Comparison of ENCODE assay signal across 6 cellular contexts in genomic region chr3:50355829-50356552, GRCh38. TPM values are rescaled to one million over a fixed set of nuclear protein-coding genes. Genes with fewer than 3 reads are reported as not detected.
A peak's percentile ranks its signal among the peaks of the same experiment; 100 is the strongest.
DNase-seq lines count a peak whose midpoint lies in the region; FAIRE-seq and TF ChIP-seq lines count a peak whose summit lies in the region.

No MANE protein-coding gene starts in this region.

- no peak for TF ChIP-seq CTCF in HFF-Myc (IDR thresholded peaks at IDR 0.05; ENCODE audit: low read depth, low read length, missing control alignments)
- no peak for TF ChIP-seq CTCF in astrocyte (IDR thresholded peaks at IDR 0.05; ENCODE audit: insufficient read depth, low read depth, low read length)

- DNase-seq in HFF-Myc (ENCODE audit: extremely low read depth, low read depth) (no peak), astrocyte (ENCODE audit: low read depth) (no peak), NCI-H510A treated with DMSO at 0.1 percent for 48 hours (lab: John Stamatoyannopoulos, UW) (no peak), globus pallidus (ENCODE audit: low spot score) (no peak), islet precursor cell (no peak)

- no peaks in the 10 kb centered on the region for H3K27me3 Mint-ChIP-seq in astrocyte (ENCODE audit: low read depth, unreplicated experiment)

- H3K4me1 ChIP-seq in astrocyte (ENCODE audit: insufficient read depth, low read length), result peaks cover 44% of the 10 kb centered on the region
- H3K4me1 ChIP-seq in neuron (ENCODE audit: insufficient read depth, low read length), result peaks cover 38% of the 10 kb centered on the region

- peaks cover 72% of the 10 kb centered on the region for H4K20me1 ChIP-seq in astrocyte (ENCODE audit: insufficient read depth, low read length)

- H3K4me1 Mint-ChIP-seq in astrocyte (ENCODE audit: low read depth, unreplicated experiment), result peaks cover 25% of the 10 kb centered on the region

- peak overlapping the region; percentile 90 for H3K4me3 Mint-ChIP-seq in astrocyte (ENCODE audit: unreplicated experiment)

- H3K27me3 ChIP-seq in astrocyte (ENCODE audit: insufficient read depth, low read length) (no peaks in the 10 kb centered on the region), neuron (ENCODE audit: insufficient read depth, low read length) (no peaks in the 10 kb centered on the region)

- H3K79me2 ChIP-seq in astrocyte (ENCODE audit: insufficient read depth, low read length), result peaks cover 76% of the 10 kb centered on the region

- H3K36me3 Mint-ChIP-seq in astrocyte (ENCODE audit: low read depth, unreplicated experiment), result peaks cover 13% of the 10 kb centered on the region

- H3K27ac Mint-ChIP-seq in astrocyte (ENCODE audit: unreplicated experiment), result no peak overlapping the region

- H3K4me2 ChIP-seq in astrocyte (ENCODE audit: low read length), result peak overlapping the region; percentile 98

- no peak overlapping the region for H3K27ac ChIP-seq in astrocyte (ENCODE audit: low read depth, low read length)

- H3K9ac ChIP-seq in astrocyte (ENCODE audit: low read length), result peak overlapping the region; percentile 1

- no peak overlapping the region for H2AFZ ChIP-seq in astrocyte (ENCODE audit: low read depth, low read length)
- no peak overlapping the region for H2AFZ ChIP-seq in neuron (ENCODE audit: low read depth, low read length)

- no peaks in the 10 kb centered on the region for H3K9me3 Mint-ChIP-seq in astrocyte (ENCODE audit: unreplicated experiment)

- no peak for FAIRE-seq in astrocyte (lab: Jason Lieb, UNC)

- H3K9me3 ChIP-seq in astrocyte (ENCODE audit: insufficient read depth, low read depth, low read length) (no peaks in the 10 kb centered on the region), neuron (ENCODE audit: low read length) (no peaks in the 10 kb centered on the region)

- H3K4me3 ChIP-seq in HFF-Myc (replicated peaks; ENCODE audit: low read depth, low read length), result peak overlapping the region; percentile 85
- H3K4me3 ChIP-seq in astrocyte (ENCODE audit: insufficient read depth, low read depth, low read length), result peak overlapping the region; percentile 73
- peak overlapping the region; percentile 80 for H3K4me3 ChIP-seq in neuron (ENCODE audit: low read length)

- peaks cover 8% of the 10 kb centered on the region for H3K36me3 ChIP-seq in astrocyte (ENCODE audit: insufficient read depth, low read length)
- peaks cover 40% of the 10 kb centered on the region for H3K36me3 ChIP-seq in neuron (ENCODE audit: insufficient read depth, low read length)

RNA-seq across cellular contexts. Expression of gene TMEM115, which starts 3.3 kb away (rescaled TPM):
- 48.7 and 49.8 TPM in 2 replicates for total RNA-seq in astrocyte

RNA-seq across cellular contexts. Expression of gene CYB561D2, which starts 5.3 kb away (rescaled TPM):
- 18.9 and 19.4 TPM in 2 replicates for total RNA-seq in astrocyte

RNA-seq across cellular contexts. Expression of gene NPRL2, which starts 5.4 kb away (rescaled TPM):
- 15.7 and 20.3 TPM in 2 replicates for total RNA-seq in astrocyte

RNA-seq across cellular contexts. Expression of gene ZMYND10, which starts 10.5 kb away (rescaled TPM):
- 0.39 and 0.55 TPM in 2 replicates for total RNA-seq in astrocyte

RNA-seq across cellular contexts. Expression of gene RASSF1, which starts 15.4 kb away (rescaled TPM):
- total RNA-seq in astrocyte, result 19.5 and 26.5 TPM in 2 replicates
